Comparison of ENCODE assay signal across 8 cellular contexts in genomic region chr12:124940393-124941169, GRCh38. TPM values are rescaled to one million over a fixed set of nuclear protein-coding genes. Genes with fewer than 3 reads are reported as not detected.
A peak's percentile ranks its signal among the peaks of the same experiment; 100 is the strongest.
DNase-seq lines count a peak whose midpoint lies in the region; ATAC-seq and TF ChIP-seq lines count a peak whose summit lies in the region.

No MANE protein-coding gene starts in this region.

- DNase-seq in Daoy (ENCODE audit: low read depth), result peak; percentile 93
- peak; percentile 97 for DNase-seq in LoVo (ENCODE audit: low spot score)
- peak; percentile 63 to 75 for DNase-seq in activated T-helper 1 cell treated with anti-CD3 and anti-CD28 coated beads, Interleukin-2, amount 50 U/mL, for 16 hours (ENCODE audit: low read depth in 1 of 2, low spot score in 1 of 2)
- peak; percentile 86 to 89 (median 89) for DNase-seq in ovary
- DNase-seq in transverse colon, result peak; percentile 95
- no peak for DNase-seq in nucleus accumbens (lab: John Stamatoyannopoulos, UW)

- in situ Hi-C loops in transverse colon (cut with MboI; ENCODE audit: low pct_ligation_motif_present in 1 of 4, low pct_unique_long_range_greater_than_20kb in 1 of 4, low sequenced_read_pairs in 3 of 4), result loop anchor here in 1 of 4 donors (5.0 kb wide), 1 partner anchor 38 kb away; no protein-coding TSS in a partner anchor

- TF ChIP-seq EP300 in gastroesophageal sphincter (IDR thresholded peaks at IDR 0.05) (no peak), ovary (IDR thresholded peaks at IDR 0.05) (no peak), transverse colon (IDR thresholded peaks at IDR 0.05; ENCODE audit: low read depth) (no peak)

- no peaks in the 10 kb centered on the region for H3K9me3 ChIP-seq in gastroesophageal sphincter
- no peaks in the 10 kb centered on the region for H3K9me3 ChIP-seq in ovary
- no peaks in the 10 kb centered on the region for H3K9me3 ChIP-seq in transverse colon

- intact Hi-C loops in ovary (cut with DNase I) (no loop called here), transverse colon (cut with DNase I; ENCODE audit: low total_unique reads) (no loop called here)

- ATAC-seq in GM21786 (IDR thresholded peaks at IDR 0.05; ENCODE audit: unreplicated experiment), result peak; percentile 46
- ATAC-seq in gastroesophageal sphincter, result peak; percentile 74

- H3K27me3 ChIP-seq in gastroesophageal sphincter (no peaks in the 10 kb centered on the region), ovary (no peaks in the 10 kb centered on the region), transverse colon (no peaks in the 10 kb centered on the region)

- WGBS in gastroesophageal sphincter (ENCODE audit: low coverage in 1 of 2), 2 donors, result 0 to 13% methylated on average over 5 to 7 of the region's 27 CpGs
- 2 to 6% (median 5%) methylated on average over 27 of the region's 27 CpGs for WGBS in ovary, 3 donors
- WGBS in transverse colon (ENCODE audit: low coverage in 1 of 2), 2 donors, result 7% methylated on average over 27 of the region's 27 CpGs; no CpG with 5 or more reads in 1 of the 2 donors

- H3K4me3 ChIP-seq in gastroesophageal sphincter, result peak overlapping the region; percentile 20 to 57
- peak overlapping the region; percentile 53 for H3K4me3 ChIP-seq in ovary
- peak overlapping the region in 3 of 4 donors; percentile 31 to 55 (median 32) for H3K4me3 ChIP-seq in transverse colon

- TF ChIP-seq POLR2A in gastroesophageal sphincter (IDR thresholded peaks at IDR 0.05) (no peak), ovary (IDR thresholded peaks at IDR 0.05) (no peak), transverse colon (IDR thresholded peaks at IDR 0.05) (no peak)

- peaks cover 0 to 40% (median 10%) of the 10 kb centered on the region in 3 donors for H3K4me1 ChIP-seq in gastroesophageal sphincter
- H3K4me1 ChIP-seq in ovary (ENCODE audit: insufficient read depth), result peaks cover 3% of the 10 kb centered on the region
- H3K4me1 ChIP-seq in transverse colon, result peaks cover 9 to 33% (median 21%) of the 10 kb centered on the region in 4 donors

- peaks cover 0 to 14% of the 10 kb centered on the region in 2 donors for H3K36me3 ChIP-seq in gastroesophageal sphincter
- H3K36me3 ChIP-seq in ovary, result no peaks in the 10 kb centered on the region
- no peaks in the 10 kb centered on the region for H3K36me3 ChIP-seq in transverse colon

- H3K27ac ChIP-seq in gastroesophageal sphincter (peak overlapping the region; percentile 52 to 95 (median 93)), ovary (peak overlapping the region; percentile 90 to 91), transverse colon (peak overlapping the region; percentile 88 to 92 (median 90))

- TF ChIP-seq CTCF in gastroesophageal sphincter (IDR thresholded peaks at IDR 0.05) (peak in 3 of 4 experiments; percentile 94 to 97 (median 97)), ovary (IDR thresholded peaks at IDR 0.05) (peak; percentile 87 to 93 (median 91)), transverse colon (IDR thresholded peaks at IDR 0.05) (peak; percentile 87 to 99 (median 93))

RNA-seq across cellular contexts. Expression of gene UBC, which starts 26.1 kb away (rescaled TPM):
- total RNA-seq in Daoy (2014; rRNA removed; shearing (Covaris generic)), result 1,358 and 1,360 TPM in 2 replicates
- 1,000 to 10,000 TPM; 1,376 to 1,776 (median 1,632) TPM for total RNA-seq in gastroesophageal sphincter
- total RNA-seq in ovary, result 1,000 to 10,000 TPM in 2 of 7 donors, 100 to 1,000 TPM in 5; 775 to 1,271 (median 837) TPM
- polyA plus RNA-seq in ovary, result 1,000 to 10,000 TPM in 1 of 2 donors, 100 to 1,000 TPM in 1; 808 to 1,330 TPM
- total RNA-seq in transverse colon, result 1,000 to 10,000 TPM; 1,242 to 1,580 (median 1,406) TPM

RNA-seq across cellular contexts. Expression of gene DHX37, which starts 48.4 kb away (rescaled TPM):
- total RNA-seq in Daoy (2014; rRNA removed; shearing (Covaris generic)), result 37.5 and 39.3 TPM in 2 replicates
- 10 to 100 TPM in 2 of 4 donors, 1 to 10 TPM in 2; 8.4 to 14.6 (median 12.2) TPM for total RNA-seq in gastroesophageal sphincter
- 10 to 100 TPM in 5 of 7 donors, 1 to 10 TPM in 2; 6.0 to 29.3 (median 16.1) TPM for total RNA-seq in ovary
- polyA plus RNA-seq in ovary, result 10 to 100 TPM in 1 of 2 donors, 1 to 10 TPM in 1; 3.0 to 10.8 TPM
- 10 to 100 TPM in 3 of 4 donors, 1 to 10 TPM in 1; 10.0 to 19.5 (median 13.2) TPM for total RNA-seq in transverse colon

RNA-seq across cellular contexts. Expression of gene BRI3BP, which starts 52.9 kb away (rescaled TPM):
- 12.6 and 13.4 TPM in 2 replicates for total RNA-seq in Daoy (2014; rRNA removed; shearing (Covaris generic))
- total RNA-seq in gastroesophageal sphincter, result 1 to 10 TPM; 1.9 to 3.1 (median 2.5) TPM
- 1 to 10 TPM in 6 of 7 donors, under 1 TPM in 1; 0.95 to 5.6 (median 2.6) TPM for total RNA-seq in ovary
- polyA plus RNA-seq in ovary, result 1 to 10 TPM; 1.1 to 6.1 TPM
- 10 to 100 TPM; 14.2 to 38.5 (median 23.1) TPM for total RNA-seq in transverse colon

Comparison
In these comparisons a context has a peak if more than half of its experiments do, and no peak if none do; other contexts are left out.
1. DNase-seq: peak in Daoy (single experiment), LoVo (single experiment), activated T-helper 1 cell treated with anti-CD3 and anti-CD28 coated beads, Interleukin-2, amount 50 U/mL, for 16 hours (2 of 2), ovary (5 of 5) and transverse colon (single experiment); none in nucleus accumbens (0 of 56).
2. Peak in every context shown above with its lines, with median percentiles within 50 percentile points of each other: H3K27ac ChIP-seq, H3K4me3 ChIP-seq and CTCF ChIP-seq.